Comparison of ENCODE assay signal across 14 cellular contexts in the genomic region with DNA sequence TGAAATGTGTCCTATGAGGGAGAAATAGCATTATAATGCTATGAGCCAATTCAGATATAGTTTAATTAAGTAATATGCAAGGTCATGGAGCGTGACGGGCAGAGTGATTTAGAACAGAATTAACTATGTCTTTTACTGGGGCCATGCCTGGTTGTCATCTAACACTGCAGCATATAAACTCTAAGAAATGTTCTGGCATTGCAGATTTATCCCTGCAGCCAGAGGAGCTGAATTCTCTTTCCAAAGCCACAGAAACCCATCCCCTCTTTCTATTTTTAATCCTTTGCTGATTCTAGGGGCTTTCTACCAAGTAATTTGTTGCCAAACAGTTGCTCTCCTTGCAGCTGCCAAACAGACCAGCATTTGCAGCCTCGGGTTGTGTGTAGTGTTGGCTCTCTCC.
"Had no signal": no experiment of that assay in that cellular context is flagged by ENCODE, and none has a peak within 500 bp of the region (broad histone marks: within the 10 kb centered on the region; RNA-seq: fewer than 3 reads in every experiment).

No MANE protein-coding gene starts in this region.

- ATAC-seq: mucosa of descending colon; natural killer cell; stimulated activated naive CD8-positive, alpha-beta T cell treated with anti-CD3 and anti-CD28 coated beads, Interleukin-15, amount 100 ng/mL, for 72 hours had no signal

- H3K36me3 ChIP-seq: heart right ventricle, right lobe of liver had no signal

- H3K27ac ChIP-seq: dorsolateral prefrontal cortex, heart right ventricle, right lobe of liver, testis had no signal

- H3K36me3 Mint-ChIP-seq: activated naive CD4-positive, alpha-beta T cell treated with anti-CD3 and anti-CD28 coated beads, Interleukin-2, amount 50 U/mL, for 24 hours had no signal

- H3K27ac Mint-ChIP-seq: activated CD4-positive, alpha-beta T cell treated with anti-CD3 and anti-CD28 coated beads, Interleukin-2, amount 10 ng/mL, durations not matched to agents 24 days and 14 days; activated naive CD4-positive, alpha-beta T cell treated with anti-CD3 and anti-CD28 coated beads, Interleukin-2, amount 50 U/mL, for 24 hours; natural killer cell; progenitor cell of endocrine pancreas; stimulated activated naive CD8-positive, alpha-beta T cell treated with anti-CD3 and anti-CD28 coated beads, Interleukin-15, amount 100 ng/mL, for 72 hours had no signal

- H3K4me1 Mint-ChIP-seq: activated CD4-positive, alpha-beta T cell treated with anti-CD3 and anti-CD28 coated beads, Interleukin-2, amount 10 ng/mL, durations not matched to agents 24 days and 14 days; activated naive CD4-positive, alpha-beta T cell treated with anti-CD3 and anti-CD28 coated beads, Interleukin-2, amount 50 U/mL, for 24 hours; natural killer cell; stimulated activated naive CD8-positive, alpha-beta T cell treated with anti-CD3 and anti-CD28 coated beads, Interleukin-15, amount 100 ng/mL, for 72 hours had no signal

- H3K27me3 Mint-ChIP-seq: activated CD4-positive, alpha-beta T cell treated with anti-CD3 and anti-CD28 coated beads, Interleukin-2, amount 10 ng/mL, durations not matched to agents 24 days and 14 days; activated naive CD4-positive, alpha-beta T cell treated with anti-CD3 and anti-CD28 coated beads, Interleukin-2, amount 50 U/mL, for 24 hours; progenitor cell of endocrine pancreas; stimulated activated naive CD8-positive, alpha-beta T cell treated with anti-CD3 and anti-CD28 coated beads, Interleukin-15, amount 100 ng/mL, for 72 hours had no signal

- H3K9me3 ChIP-seq: mucosa of descending colon, right lobe of liver, testis had no signal

- H3K4me1 ChIP-seq: right lobe of liver, testis had no signal

- H3K4me3 Mint-ChIP-seq: activated CD4-positive, alpha-beta T cell treated with anti-CD3 and anti-CD28 coated beads, Interleukin-2, amount 10 ng/mL, durations not matched to agents 24 days and 14 days; activated naive CD4-positive, alpha-beta T cell treated with anti-CD3 and anti-CD28 coated beads, Interleukin-2, amount 50 U/mL, for 24 hours; stimulated activated naive CD8-positive, alpha-beta T cell treated with anti-CD3 and anti-CD28 coated beads, Interleukin-15, amount 100 ng/mL, for 72 hours had no signal

- H3K27me3 ChIP-seq: heart right ventricle, right lobe of liver, testis had no signal

- DNase-seq: activated CD4-positive, alpha-beta T cell treated with anti-CD3 and anti-CD28 coated beads, Interleukin-2, amount 10 ng/mL, durations not matched to agents 24 days and 14 days; dorsolateral prefrontal cortex; foreskin melanocyte; heart right ventricle; mammary epithelial cell; mucosa of descending colon; natural killer cell; right lobe of liver; stimulated activated CD4-positive, alpha-beta T cell treated with anti-CD3 and anti-CD28 coated beads, Interleukin-2, amount 100 ng/mL, for 48 hours; stimulated activated CD8-positive, alpha-beta memory T cell treated with anti-CD3 and anti-CD28 coated beads, Interleukin-4, amount 100 ng/mL, for 48 hours; stimulated activated naive CD8-positive, alpha-beta T cell treated with anti-CD3 and anti-CD28 coated beads, Interleukin-15, amount 100 ng/mL, for 72 hours; testis had no signal

- H3K4me3 ChIP-seq: dorsolateral prefrontal cortex, heart right ventricle, mucosa of descending colon, right lobe of liver, testis had no signal
